In genomic region chr14:37555596-37555995, GRCh38 we compare ENCODE assay signal across 2 cellular contexts. TPM values are rescaled to one million over a fixed set of nuclear protein-coding genes. Genes with fewer than 3 reads are reported as not detected.
"Had no signal": no experiment of that assay in that cellular context is flagged by ENCODE, and none has a peak within 500 bp of the region (broad histone marks: within the 10 kb centered on the region; RNA-seq: fewer than 3 reads in every experiment).

No MANE protein-coding gene starts in this region.

RNA-seq across cellular contexts. Expression of gene FOXA1, which starts 39.5 kb away (rescaled TPM):
- total RNA-seq: LHCN-M2, M059J had no signal

RNA-seq across cellular contexts. Expression of gene TTC6, which starts 39.8 kb away (rescaled TPM):
- total RNA-seq: LHCN-M2, M059J had no signal
